9 cellular contexts compared by ENCODE assay signal in genomic region chr20:49282584-49283171, GRCh38. TPM values are rescaled to one million over a fixed set of nuclear protein-coding genes. Genes with fewer than 3 reads are reported as not detected.
DNase-seq lines count a peak whose midpoint lies in the region; ATAC-seq, FAIRE-seq and TF ChIP-seq lines count a peak whose summit lies in the region.
"Had no signal": no experiment of that assay in that cellular context is flagged by ENCODE, and none has a peak within 500 bp of the region (broad histone marks: within the 10 kb centered on the region; RNA-seq: fewer than 3 reads in every experiment).

No MANE protein-coding gene starts in this region.

- H3K4me1 Mint-ChIP-seq in CD8-positive, alpha-beta memory T cell, result peaks cover 70 to 91% (median 79%) of the 10 kb centered on the region in 3 donors
- H3K4me1 Mint-ChIP-seq in astrocyte (ENCODE audit: low read depth, unreplicated experiment) (peaks cover 41% of the 10 kb centered on the region), naive B cell (peaks cover 51 to 81% (median 69%) of the 10 kb centered on the region in 3 donors)

- peak overlapping the region; percentile 75 to 94 (median 89) for H3K27ac Mint-ChIP-seq in CD8-positive, alpha-beta memory T cell
- peak overlapping the region; percentile 90 for H3K27ac Mint-ChIP-seq in astrocyte (ENCODE audit: unreplicated experiment)
- H3K27ac Mint-ChIP-seq in naive B cell, result peak overlapping the region in 3 of 6 donors; percentile 38 to 96 (median 53)

- DNase-seq in CD8-positive, alpha-beta memory T cell, result no peak
- DNase-seq in astrocyte (ENCODE audit: low read depth), result no peak
- DNase-seq in naive B cell, result no peak
- DNase-seq in ureter (ENCODE audit: low spot score), result no peak
- DNase-seq in kidney, result no peak
- DNase-seq in HUDEP-2 (lab: John Stamatoyannopoulos, UW; ENCODE audit: unreplicated experiment in 76 of 76), result no peak

- CTCF ChIA-PET in CD8-positive, alpha-beta memory T cell (lab: Charles Lee), result interaction anchor here (0.7 to 1.4 kb wide), 4 partner anchors 15 to 65 kb away, joined by 3 to 4 read pairs (median 4); no protein-coding TSS in a partner anchor

- H3K27me3 ChIP-seq in CD8-positive, alpha-beta memory T cell (ENCODE audit: insufficient read depth, low read length, poor library complexity, severe bottlenecking), result no peaks in the 10 kb centered on the region
- no peaks in the 10 kb centered on the region for H3K27me3 ChIP-seq in HUES6 (ENCODE audit: control insufficient read depth, insufficient read depth, low read length)
- H3K27me3 ChIP-seq in astrocyte (ENCODE audit: insufficient read depth, low read length), result no peaks in the 10 kb centered on the region

- H3K36me3 ChIP-seq in CD8-positive, alpha-beta memory T cell (ENCODE audit: insufficient read depth, low read length), result peaks cover 81% of the 10 kb centered on the region
- H3K36me3 ChIP-seq in HUES6 (ENCODE audit: control insufficient read depth, insufficient read depth, low read length), result peaks cover 90% of the 10 kb centered on the region
- peaks cover 81% of the 10 kb centered on the region for H3K36me3 ChIP-seq in astrocyte (ENCODE audit: insufficient read depth, low read length)
- H3K36me3 ChIP-seq in kidney (ENCODE audit: control insufficient read depth in 1 of 2, insufficient read depth in 2 of 2, low read length in 2 of 2), result peaks cover 65 to 78% of the 10 kb centered on the region in 2 donors

- peaks cover 73% of the 10 kb centered on the region for H3K9me3 ChIP-seq in CD8-positive, alpha-beta memory T cell (ENCODE audit: low read length)
- no peaks in the 10 kb centered on the region for H3K9me3 ChIP-seq in HUES6 (ENCODE audit: control insufficient read depth, insufficient read depth, low read depth, low read length)
- H3K9me3 ChIP-seq in astrocyte (ENCODE audit: insufficient read depth, low read depth, low read length), result peaks cover 22% of the 10 kb centered on the region
- H3K9me3 ChIP-seq in kidney (ENCODE audit: control insufficient read depth in 1 of 2, low read length in 2 of 2), result peaks cover 26 to 48% of the 10 kb centered on the region in 2 donors

- ATAC-seq in naive B cell (ENCODE audit: low read depth in 2 of 2), result no peak
- no peak for ATAC-seq in GM21825 (IDR thresholded peaks at IDR 0.05; ENCODE audit: unreplicated experiment)

- H2AFZ ChIP-seq in astrocyte (ENCODE audit: low read depth, low read length), result no peak overlapping the region

- peaks cover 0 to 15% of the 10 kb centered on the region in 2 donors for H3K27me3 Mint-ChIP-seq in CD8-positive, alpha-beta memory T cell
- H3K27me3 Mint-ChIP-seq in astrocyte (ENCODE audit: low read depth, unreplicated experiment) (no peaks in the 10 kb centered on the region), naive B cell (no peaks in the 10 kb centered on the region)

- H3K9me3 Mint-ChIP-seq in CD8-positive, alpha-beta memory T cell, result peaks cover 58 to 94% (median 90%) of the 10 kb centered on the region in 5 donors
- peaks cover 6% of the 10 kb centered on the region for H3K9me3 Mint-ChIP-seq in astrocyte (ENCODE audit: unreplicated experiment)
- H3K9me3 Mint-ChIP-seq in naive B cell, result peaks cover 35 to 90% (median 81%) of the 10 kb centered on the region in 7 donors

- H3K79me2 ChIP-seq in astrocyte (ENCODE audit: insufficient read depth, low read length), result peaks cover 92% of the 10 kb centered on the region

- POLR2A ChIA-PET in CD8-positive, alpha-beta memory T cell (lab: Charles Lee), result interaction anchor here (1.0 to 1.7 kb wide), 5 partner anchors 9 to 39 kb away, joined by 4 to 12 read pairs (median 4); no protein-coding TSS in a partner anchor

- H3K4me3 ChIP-seq in CD8-positive, alpha-beta memory T cell (ENCODE audit: low read length), result peak overlapping the region; percentile 11
- H3K4me3 ChIP-seq in HUES6 (ENCODE audit: low read depth, low read length), result peak overlapping the region; percentile 77
- H3K4me3 ChIP-seq in astrocyte (ENCODE audit: insufficient read depth, low read depth, low read length), result peak overlapping the region; percentile 96
- H3K4me3 ChIP-seq in kidney (ENCODE audit: low read length in 2 of 2), result no peak overlapping the region

- TF ChIP-seq CTCF in astrocyte (IDR thresholded peaks at IDR 0.05; ENCODE audit: insufficient read depth, low read depth, low read length), result no peak
- TF ChIP-seq CTCF in kidney (IDR thresholded peaks at IDR 0.05; ENCODE audit: borderline replicate concordance, extremely low read depth, insufficient read depth), result no peak

- intact Hi-C loops in kidney (cut with DNase I), result no loop called here

- H3K27ac ChIP-seq in CD8-positive, alpha-beta memory T cell (ENCODE audit: low read depth, low read length), result peak overlapping the region; percentile 32
- peak overlapping the region; percentile 83 for H3K27ac ChIP-seq in HUES6 (ENCODE audit: low read depth, low read length)
- no peak overlapping the region for H3K27ac ChIP-seq in astrocyte (ENCODE audit: low read depth, low read length)
- H3K27ac ChIP-seq in kidney (ENCODE audit: low read depth in 2 of 2, low read length in 2 of 2), result no peak overlapping the region

- peak overlapping the region; percentile 68 to 98 (median 92) for H3K4me3 Mint-ChIP-seq in CD8-positive, alpha-beta memory T cell
- H3K4me3 Mint-ChIP-seq in astrocyte (ENCODE audit: unreplicated experiment) (peak overlapping the region; percentile 99), naive B cell (peak overlapping the region in 5 of 8 donors; percentile 43 to 98 (median 95))

- peak overlapping the region; percentile 91 for H3K4me2 ChIP-seq in astrocyte (ENCODE audit: low read length)

- peaks cover 51% of the 10 kb centered on the region for H3K4me1 ChIP-seq in CD8-positive, alpha-beta memory T cell (ENCODE audit: insufficient read depth, low read length)
- H3K4me1 ChIP-seq in HUES6 (ENCODE audit: control insufficient read depth, insufficient read depth, low read length), result peaks cover 30% of the 10 kb centered on the region
- H3K4me1 ChIP-seq in astrocyte (ENCODE audit: insufficient read depth, low read length), result peaks cover 60% of the 10 kb centered on the region
- peaks cover 12 to 14% of the 10 kb centered on the region in 2 donors for H3K4me1 ChIP-seq in kidney (ENCODE audit: control insufficient read depth in 1 of 2, insufficient read depth in 1 of 2, low read depth in 1 of 2, low read length in 2 of 2)

- H3K9ac ChIP-seq in HUES6 (ENCODE audit: low read length) (peak overlapping the region; percentile 94), astrocyte (ENCODE audit: low read length) (peak overlapping the region; percentile 98), kidney (ENCODE audit: low read length in 2 of 2) (no peak overlapping the region)

- peaks cover 73 to 94% (median 93%) of the 10 kb centered on the region in 3 donors for H3K36me3 Mint-ChIP-seq in CD8-positive, alpha-beta memory T cell
- H3K36me3 Mint-ChIP-seq in astrocyte (ENCODE audit: low read depth, unreplicated experiment), result peaks cover 80% of the 10 kb centered on the region
- peaks cover 80% of the 10 kb centered on the region in 2 donors for H3K36me3 Mint-ChIP-seq in naive B cell

- peaks cover 92% of the 10 kb centered on the region for H4K20me1 ChIP-seq in astrocyte (ENCODE audit: insufficient read depth, low read length)

- FAIRE-seq in astrocyte (lab: Jason Lieb, UNC) (no peak), kidney (lab: Jason Lieb, UNC) (no peak)
- FAIRE-seq: GM18507 had no signal

RNA-seq across cellular contexts. Expression of gene ZNFX1, which starts 4.8 kb away (rescaled TPM):
- 10 to 100 TPM; 55.7 to 58.9 TPM for total RNA-seq in CD8-positive, alpha-beta memory T cell
- polyA plus RNA-seq in CD8-positive, alpha-beta memory T cell, result 75.9 TPM
- 77.0 and 77.4 TPM in 2 replicates for total RNA-seq in astrocyte
- 10 to 100 TPM; 18.2 to 41.8 (median 22.7) TPM for polyA plus RNA-seq in naive B cell (ENCODE audit: low read depth in 6 of 6)
- 46.2 TPM for total RNA-seq in ureter
- 44.0 TPM for total RNA-seq in kidney
- polyA plus RNA-seq in kidney (ENCODE audit: insufficient read depth, low read depth, low replicate concordance), result 8.0 TPM

Comparison
In these comparisons a context has a peak if more than half of its experiments do, and no peak if none do; other contexts are left out.
1. H3K27ac ChIP-seq: peak in CD8-positive, alpha-beta memory T cell (single experiment) and HUES6 (single experiment); none in astrocyte (single experiment) and kidney (0 of 2).
2. H3K4me3 ChIP-seq: peak in CD8-positive, alpha-beta memory T cell (single experiment), HUES6 (single experiment) and astrocyte (single experiment); none in kidney (0 of 2).
3. H3K9ac ChIP-seq: peak in HUES6 (single experiment) and astrocyte (single experiment); none in kidney (0 of 2).
4. Peak in every context shown above with its lines, with median percentiles within 50 percentile points of each other: H3K4me3 Mint-ChIP-seq.